ENCODE assay signal across 7 cellular contexts in genomic region chr19:50383852-50384684, GRCh38. TPM values are rescaled to one million over a fixed set of nuclear protein-coding genes. Genes with fewer than 3 reads are reported as not detected.
DNase-seq lines count a peak whose midpoint lies in the region; ATAC-seq, FAIRE-seq and TF ChIP-seq lines count a peak whose summit lies in the region.

Gene POLD1 (plus strand): TSS chr19:50384347. CDS start chr19:50398852, 14,505 bp downstream.

- peak; percentile 81 for FAIRE-seq in TTC549 (lab: Jason Lieb, UNC)

- peak within 1 kb of the TSS; percentile 66 to 86 (median 74) for H3K27ac ChIP-seq in body of pancreas
- peak within 1 kb of the TSS; percentile 84 to 92 (median 88) for H3K27ac ChIP-seq in sigmoid colon

- H3K4me1 ChIP-seq in body of pancreas (peaks cover 18% of the 10 kb centered on the region), sigmoid colon (peaks cover 0 to 21% (median 16%) of the 10 kb centered on the region in 4 donors)

- WGBS in body of pancreas, 2 donors = 0 to 1% methylated on average over 41 to 77 of the region's 78 CpGs
- WGBS in sigmoid colon, 2 donors = 1% methylated on average over 78 of the region's 78 CpGs

- H3K27me3 ChIP-seq in body of pancreas = no peaks in the 10 kb centered on the region
- no peaks in the 10 kb centered on the region for H3K27me3 ChIP-seq in sigmoid colon

- TF ChIP-seq CTCF in body of pancreas (IDR thresholded peaks at IDR 0.05) (peak in 2 of 7 experiments; percentile 2 to 7), sigmoid colon (IDR thresholded peaks at IDR 0.05) (no peak)

- peaks cover 0 to 13% of the 10 kb centered on the region in 2 donors for H3K36me3 ChIP-seq in body of pancreas (replicated peaks in 1 of 2; ENCODE audit: insufficient read depth in 1 of 2, low read depth in 2 of 2)
- peaks cover 18 to 44% (median 37%) of the 10 kb centered on the region in 4 donors for H3K36me3 ChIP-seq in sigmoid colon

- peak in 2 of 3 donors; percentile 57 for TF ChIP-seq POLR2A in body of pancreas (IDR thresholded peaks at IDR 0.05)
- no peak for TF ChIP-seq POLR2A in sigmoid colon (IDR thresholded peaks at IDR 0.05)

- peak within 1 kb of the TSS; percentile 48 to 53 for H3K4me3 ChIP-seq in body of pancreas
- peak within 1 kb of the TSS; percentile 58 to 77 (median 73) for H3K4me3 ChIP-seq in sigmoid colon

- intact Hi-C loops in body of pancreas (cut with DNase I) = no loop called here
- intact Hi-C loops in sigmoid colon (cut with DNase I) = loop anchor here (5.0 to 10.0 kb wide), 2 partner anchors 48 to 1321 kb away; partner anchors contain the start of gene MYBPC2

- peak; percentile 85 for ATAC-seq in GM18520 (IDR thresholded peaks at IDR 0.05; ENCODE audit: unreplicated experiment)
- peak; percentile 72 for ATAC-seq in HG03064 (IDR thresholded peaks at IDR 0.05; ENCODE audit: low read depth, unreplicated experiment)
- ATAC-seq in body of pancreas = peak; percentile 96

- TF ChIP-seq EP300 in sigmoid colon (IDR thresholded peaks at IDR 0.05) = no peak

- DNase-seq in NCI-H2107 treated with DMSO at 0.1 percent for 48 hours (lab: John Stamatoyannopoulos, UW; ENCODE audit: unreplicated experiment) (peak; percentile 95), body of pancreas (peak; percentile 99 to 100 (median 100)), iPS DF 19.7 (ENCODE audit: low read depth, low spot score) (peak; percentile 71), sigmoid colon (peak; percentile 98)

- H3K9me3 ChIP-seq in body of pancreas (no peaks in the 10 kb centered on the region), sigmoid colon (no peaks in the 10 kb centered on the region)

RNA-seq across cellular contexts. Expression of gene POLD1, which starts in this region (rescaled TPM):
- total RNA-seq in body of pancreas (10 to 100 TPM; 13.2 to 13.8 TPM), sigmoid colon (10 to 100 TPM in 3 of 4 donors, 1 to 10 TPM in 1; 9.6 to 20.5 (median 10.0) TPM)
- polyA plus RNA-seq in sigmoid colon = 10 to 100 TPM; 10.8 to 44.2 (median 19.0) TPM

Comparison
In these comparisons a context has a peak if more than half of its experiments do, and no peak if none do; other contexts are left out.
1. Peak in every context shown above with its lines: DNase-seq, ATAC-seq, H3K4me3 ChIP-seq and H3K27ac ChIP-seq.
2. POLR2A ChIP-seq: peak in body of pancreas (2 of 3); none in sigmoid colon (0 of 2).